In genomic region chr15:79523266-79523665, GRCh38 we compare ENCODE assay signal across 19 cellular contexts.
DNase-seq lines count a peak whose midpoint lies in the region; ATAC-seq and TF ChIP-seq lines count a peak whose summit lies in the region.
"Had no signal": no experiment of that assay in that cellular context is flagged by ENCODE, and none has a peak within 500 bp of the region (broad histone marks: within the 10 kb centered on the region; RNA-seq: fewer than 3 reads in every experiment).

No MANE protein-coding gene starts in this region.

- H3K9me3 Mint-ChIP-seq in CD4-positive, alpha-beta T cell: no peaks in the 10 kb centered on the region
- H3K9me3 Mint-ChIP-seq: GM23338 had no signal

- CTCF ChIA-PET in CD4-positive, alpha-beta T cell (lab: Charles Lee): no interaction called here

- TF ChIP-seq CTCF in AG10803 (conservative IDR thresholded peaks at IDR 0.05; ENCODE audit: low read length): no peak
- no peak for TF ChIP-seq CTCF in CD4-positive, alpha-beta T cell (IDR thresholded peaks at IDR 0.05)

- no peaks in the 10 kb centered on the region for H3K4me1 Mint-ChIP-seq in CD4-positive, alpha-beta T cell (ENCODE audit: low read depth)
- H3K4me1 Mint-ChIP-seq: B cell; CD4-positive, alpha-beta memory T cell had no signal

- H3K9me3 ChIP-seq in SJCRH30 (replicated peaks): no peaks in the 10 kb centered on the region
- H3K9me3 ChIP-seq in CD4-positive, alpha-beta T cell (ENCODE audit: control insufficient read depth, low read length): no peaks in the 10 kb centered on the region
- H3K9me3 ChIP-seq: SJSA1 had no signal

- DNase-seq in AG10803 (ENCODE audit: low read depth): peak; percentile 12
- DNase-seq in GM03348 (ENCODE audit: low spot score): peak; percentile 27
- peak; percentile 46 to 47 for DNase-seq in SJCRH30
- peak; percentile 80 for DNase-seq in left kidney (ENCODE audit: low read depth, low spot score)
- no peak for DNase-seq in NCI-H345 (lab: John Stamatoyannopoulos, UW)
- DNase-seq in CD4-positive, alpha-beta T cell: no peak
- DNase-seq: ACHN; CD4-positive, alpha-beta memory T cell; DMS79 treated with DMSO at 0.1 percent for 48 hours; GDM1; KBM-7; NCI-H1105 treated with DMSO at 0.1 percent for 48 hours; NCI-H2029 treated with DMSO at 0.1 percent for 48 hours; NCI-H2171 treated with DMSO at 0.1 percent for 48 hours; NCI-H774 had no signal

- H3K27me3 Mint-ChIP-seq in CD4-positive, alpha-beta T cell: peaks cover 28% of the 10 kb centered on the region

- POLR2A ChIA-PET in CD4-positive, alpha-beta T cell (lab: Charles Lee): no interaction called here

- intact Hi-C loops in CD4-positive, alpha-beta T cell (cut with DNase I, micrococcal nuclease): no loop called here

- H3K4me3 Mint-ChIP-seq in CD4-positive, alpha-beta T cell: no peak overlapping the region
- H3K4me3 Mint-ChIP-seq: B cell; CD4-positive, alpha-beta memory T cell; GM23338 had no signal

- no peak overlapping the region for H3K27ac Mint-ChIP-seq in CD4-positive, alpha-beta T cell
- H3K27ac Mint-ChIP-seq: B cell; CD4-positive, alpha-beta memory T cell; GM23338 had no signal

- no peaks in the 10 kb centered on the region for H3K27me3 ChIP-seq in SJCRH30
- H3K27me3 ChIP-seq in CD4-positive, alpha-beta T cell (ENCODE audit: control insufficient read depth, insufficient read depth, low read length): peaks cover 3% of the 10 kb centered on the region
- H3K27me3 ChIP-seq: SJSA1 had no signal

- peak overlapping the region; percentile 33; the same call in 1 of the 2 replicates for H3K27ac ChIP-seq in SJCRH30
- no peak overlapping the region for H3K27ac ChIP-seq in CD4-positive, alpha-beta T cell (ENCODE audit: low read depth, low read length)
- H3K27ac ChIP-seq: SJSA1 had no signal

- H3K4me3 ChIP-seq in AG10803 (ENCODE audit: low read length): no peak overlapping the region
- no peak overlapping the region for H3K4me3 ChIP-seq in SJCRH30
- H3K4me3 ChIP-seq: GM23338, SJSA1 had no signal

- H3K4me1 ChIP-seq in SJCRH30: peaks cover 16% of the 10 kb centered on the region; the same call in 1 of the 2 replicates
- H3K4me1 ChIP-seq: SJSA1 had no signal

- H3K36me3 Mint-ChIP-seq in CD4-positive, alpha-beta T cell (ENCODE audit: low read depth): no peaks in the 10 kb centered on the region
- H3K36me3 Mint-ChIP-seq: CD4-positive, alpha-beta memory T cell had no signal

- H3K36me3 ChIP-seq in SJCRH30: no peaks in the 10 kb centered on the region
- H3K36me3 ChIP-seq: SJSA1 had no signal

- ATAC-seq in CD4-positive, alpha-beta T cell (ENCODE audit: poor library complexity): no peak
- no peak for ATAC-seq in HG03432 (IDR thresholded peaks at IDR 0.05; ENCODE audit: unreplicated experiment)
- ATAC-seq: GM23338 had no signal

Comparison
In these comparisons a context has a peak if more than half of its experiments do, and no peak if none do; other contexts are left out.
1. DNase-seq: peak in AG10803 (single experiment), GM03348 (single experiment), SJCRH30 (2 of 2) and left kidney (single experiment); none in NCI-H345 (single experiment) and CD4-positive, alpha-beta T cell (0 of 10).